In genomic region chr5:91090995-91091394, GRCh38 we compare ENCODE assay signal across 20 cellular contexts.
"Had no signal": no experiment of that assay in that cellular context is flagged by ENCODE, and none has a peak within 500 bp of the region (broad histone marks: within the 10 kb centered on the region; RNA-seq: fewer than 3 reads in every experiment).

No MANE protein-coding gene starts in this region.

- H3K4me1 ChIP-seq: colonic mucosa, heart right ventricle, psoas muscle, spleen, testis, transverse colon had no signal

- H3K4me3 Mint-ChIP-seq: naive thymus-derived CD4-positive, alpha-beta T cell; stimulated activated memory B cell treated with anti-CD40 and anti-IgM and Interleukin-4, amounts not matched to agents 10 μg/mL and 1 μg/mL and 100 μg/mL, for 72 hours; stimulated activated naive CD8-positive, alpha-beta T cell treated with anti-CD3 and anti-CD28 coated beads, Interleukin-15, amount 100 ng/mL, for 72 hours had no signal

- H3K27me3 ChIP-seq: colonic mucosa, heart right ventricle, neutrophil, spleen, testis, transverse colon had no signal

- H3K36me3 Mint-ChIP-seq: naive thymus-derived CD4-positive, alpha-beta T cell; stimulated activated memory B cell treated with anti-CD40 and anti-IgM and Interleukin-4, amounts not matched to agents 10 μg/mL and 1 μg/mL and 100 μg/mL, for 72 hours had no signal

- ATAC-seq: heart right ventricle; left colon; left ventricle myocardium superior; naive thymus-derived CD4-positive, alpha-beta T cell; psoas muscle; sciatic nerve; stimulated activated memory B cell treated with anti-CD40 and anti-IgM and Interleukin-4, amounts not matched to agents 10 μg/mL and 1 μg/mL and 100 μg/mL, for 72 hours; stimulated activated naive CD8-positive, alpha-beta T cell treated with anti-CD3 and anti-CD28 coated beads, Interleukin-15, amount 100 ng/mL, for 72 hours had no signal

- H3K27ac Mint-ChIP-seq: naive thymus-derived CD4-positive, alpha-beta T cell; stimulated activated memory B cell treated with anti-CD40 and anti-IgM and Interleukin-4, amounts not matched to agents 10 μg/mL and 1 μg/mL and 100 μg/mL, for 72 hours; stimulated activated naive CD8-positive, alpha-beta T cell treated with anti-CD3 and anti-CD28 coated beads, Interleukin-15, amount 100 ng/mL, for 72 hours had no signal

- H3K27me3 Mint-ChIP-seq: stimulated activated memory B cell treated with anti-CD40 and anti-IgM and Interleukin-4, amounts not matched to agents 10 μg/mL and 1 μg/mL and 100 μg/mL, for 72 hours; stimulated activated naive CD8-positive, alpha-beta T cell treated with anti-CD3 and anti-CD28 coated beads, Interleukin-15, amount 100 ng/mL, for 72 hours had no signal

- DNase-seq: colonic mucosa; dermis blood vessel endothelial cell; foreskin melanocyte; heart right ventricle; left colon; left ventricle myocardium superior; mesenchymal stem cell; naive thymus-derived CD4-positive, alpha-beta T cell; psoas muscle; spleen; stimulated activated CD4-positive, alpha-beta T cell treated with anti-CD3 and anti-CD28 coated beads, Interleukin-15, amount 100 ng/mL, for 24 hours; stimulated activated CD4-positive, alpha-beta T cell treated with anti-CD3 and anti-CD28 coated beads, Interleukin-1b, Interleukin-23, amount 100 ng/mL, for 48 hours; stimulated activated CD4-positive, alpha-beta T cell treated with anti-CD3 and anti-CD28 coated beads, Interleukin-4, amount 100 ng/mL, for 24 hours; stimulated activated naive CD8-positive, alpha-beta T cell treated with anti-CD3 and anti-CD28 coated beads, Interleukin-15, amount 100 ng/mL, for 72 hours; testis; transverse colon had no signal

- H3K9me3 ChIP-seq: colonic mucosa, heart right ventricle, neutrophil, psoas muscle, spleen, testis, transverse colon had no signal

- H3K9me3 Mint-ChIP-seq: naive thymus-derived CD4-positive, alpha-beta T cell; stimulated activated memory B cell treated with anti-CD40 and anti-IgM and Interleukin-4, amounts not matched to agents 10 μg/mL and 1 μg/mL and 100 μg/mL, for 72 hours; stimulated activated naive CD8-positive, alpha-beta T cell treated with anti-CD3 and anti-CD28 coated beads, Interleukin-15, amount 100 ng/mL, for 72 hours had no signal

- H3K4me1 Mint-ChIP-seq: naive thymus-derived CD4-positive, alpha-beta T cell; stimulated activated memory B cell treated with anti-CD40 and anti-IgM and Interleukin-4, amounts not matched to agents 10 μg/mL and 1 μg/mL and 100 μg/mL, for 72 hours had no signal

- H3K4me3 ChIP-seq: colonic mucosa, heart right ventricle, lung, psoas muscle, spleen, testis, transverse colon had no signal

- H3K27ac ChIP-seq: colonic mucosa, heart right ventricle, neutrophil, psoas muscle, spleen, testis, transverse colon had no signal

- H3K36me3 ChIP-seq: colonic mucosa, heart right ventricle, neutrophil, spleen, transverse colon had no signal
